20 cellular contexts compared by ENCODE assay signal in the genomic region with DNA sequence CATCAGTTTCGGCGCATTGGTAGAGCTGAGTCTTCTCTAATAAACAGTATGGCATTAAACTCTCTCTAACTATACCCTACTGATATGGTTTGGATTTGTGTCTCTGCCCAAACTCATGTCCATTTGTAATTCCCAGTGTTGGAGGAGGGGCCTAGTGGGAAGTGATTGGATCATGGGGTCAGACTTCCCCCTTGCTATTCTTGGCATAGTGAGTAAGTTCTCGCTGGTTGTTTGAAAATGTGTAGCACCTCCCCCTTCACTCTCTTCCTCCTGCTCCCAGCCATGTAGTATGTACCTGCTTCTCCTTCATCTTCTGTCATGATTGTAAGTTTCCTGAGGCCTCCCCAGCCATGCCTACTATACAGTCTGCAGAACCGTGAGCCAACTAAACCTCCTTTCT.
"Had no signal": no experiment of that assay in that cellular context is flagged by ENCODE, and none has a peak within 500 bp of the region (broad histone marks: within the 10 kb centered on the region; RNA-seq: fewer than 3 reads in every experiment).

No MANE protein-coding gene starts in this region.

- DNase-seq: activated CD8-positive, alpha-beta memory T cell treated with anti-CD3 and anti-CD28 coated beads, Interleukin-2, amount 10 ng/mL, durations not matched to agents 7 days and 5 days; activated CD8-positive, alpha-beta T cell treated with anti-CD3 and anti-CD28 coated beads, Interleukin-2, amount 10 ng/mL, durations not matched to agents 7 days and 5 days; activated naive CD4-positive, alpha-beta T cell; activated T-cell treated with anti-CD3 and anti-CD28 coated beads, Interleukin-2, amount 50 U/mL, for 48 hours; effector memory CD8-positive, alpha-beta T cell; foreskin fibroblast; hippocampal formation; immature natural killer cell; left lung; lower lobe of right lung; nephron progenitor cell; stimulated activated CD4-positive, alpha-beta T cell treated with anti-CD3 and anti-CD28 coated beads, Interleukin-4, amount 100 ng/mL, for 24 hours; T-helper 9 cell; uterus had no signal

- H3K9me3 ChIP-seq: left lung, lower lobe of right lung, neutrophil, thoracic aorta, uterus had no signal

- H3K4me3 ChIP-seq: left lung, lower lobe of right lung, skin epidermis, thoracic aorta, uterus had no signal

- ATAC-seq: activated CD8-positive, alpha-beta memory T cell treated with anti-CD3 and anti-CD28 coated beads, Interleukin-2, amount 10 ng/mL, durations not matched to agents 7 days and 5 days; activated CD8-positive, alpha-beta T cell treated with anti-CD3 and anti-CD28 coated beads, Interleukin-2, amount 10 ng/mL, durations not matched to agents 7 days and 5 days; activated naive CD4-positive, alpha-beta T cell treated with anti-CD3 and anti-CD28 coated beads, Interleukin-2, amount 50 U/mL, for 72 hours; effector memory CD8-positive, alpha-beta T cell; left lung; lower lobe of right lung; sciatic nerve; stimulated activated effector memory CD8-positive, alpha-beta T cell treated with anti-CD3 and anti-CD28 coated beads, Interleukin-12 subunit alpha, Interleukin-12 subunit beta, amount 100 ng/mL, for 72 hours had no signal

- H3K36me3 ChIP-seq: left lung, lower lobe of right lung, neutrophil, thoracic aorta, uterus had no signal

- H3K27me3 ChIP-seq: left lung, neutrophil, uterus had no signal

- H3K4me1 ChIP-seq: left lung, lower lobe of right lung, uterus had no signal

- H3K27ac ChIP-seq: left lung, lower lobe of right lung, neutrophil, skin epidermis, thoracic aorta, uterus had no signal
